2 cellular contexts compared by ENCODE assay signal in genomic region chr3:48248095-48248863, GRCh38.
TF ChIP-seq lines count a peak whose summit lies in the region.

No MANE protein-coding gene starts in this region.

TF ChIP-seq in HCT116, 20 proteins besides CTCF, POLR2A, EP300 and RAD21:
- TF ChIP-seq ELF1 (IDR thresholded peaks at IDR 0.05; ENCODE audit: borderline replicate concordance, low read depth) (no peak), SIN3A (IDR thresholded peaks at IDR 0.05; ENCODE audit: low read depth) (no peak), SRF (IDR thresholded peaks at IDR 0.05; ENCODE audit: low read depth) (no peak), ATF3 (IDR thresholded peaks at IDR 0.05) (no peak), CBX3 (IDR thresholded peaks at IDR 0.05; ENCODE audit: low read depth) (no peak), ZNF274 (IDR thresholded peaks at IDR 0.05; ENCODE audit: low read depth, low read length) (no peak), CEBPB (IDR thresholded peaks at IDR 0.05; ENCODE audit: low read depth) (no peak), MAX (IDR thresholded peaks at IDR 0.05) (no peak)

TF ChIP-seq in K562, 482 proteins besides CTCF, POLR2A, EP300 and RAD21:
- no peak for TF ChIP-seq GABPB2 (CRISPR knock-in tag; conservative IDR thresholded peaks at IDR 0.05)
- TF ChIP-seq RBM25 (IDR thresholded peaks at IDR 0.05; ENCODE audit: low read depth, low read length, severe bottlenecking) = no peak
- no peak for TF ChIP-seq ZNF277 (CRISPR knock-in tag; IDR thresholded peaks at IDR 0.05; ENCODE audit: borderline replicate concordance)
- no peak for TF ChIP-seq CSDE1 (IDR thresholded peaks at IDR 0.05)
- no peak for TF ChIP-seq CTCFL (IDR thresholded peaks at IDR 0.05; ENCODE audit: borderline replicate concordance, insufficient read depth, low read depth, low read length, poor library complexity, severe bottlenecking)
- no peak for TF ChIP-seq PTBP1 (IDR thresholded peaks at IDR 0.05; ENCODE audit: low read depth, low read length)
- no peak for TF ChIP-seq ILF3 (IDR thresholded peaks at IDR 0.05; ENCODE audit: borderline replicate concordance)
- no peak for TF ChIP-seq PCBP2 (IDR thresholded peaks at IDR 0.05; ENCODE audit: low read depth, low read length, poor library complexity, severe bottlenecking)
- TF ChIP-seq SMARCB1 (IDR thresholded peaks at IDR 0.05; ENCODE audit: insufficient read length, low read depth) = no peak
- TF ChIP-seq ZNF707 (CRISPR knock-in tag; conservative IDR thresholded peaks at IDR 0.05) = no peak
- no peak for TF ChIP-seq RCOR1 (IDR thresholded peaks at IDR 0.05; ENCODE audit: borderline replicate concordance in 1 of 2, low read depth in 2 of 2, low read length in 2 of 2)
- TF ChIP-seq TCF7L2 (IDR thresholded peaks at IDR 0.05; ENCODE audit: low read depth, low read length) = no peak
- TF ChIP-seq ETS2 (tag; IDR thresholded peaks at IDR 0.05; ENCODE audit: borderline replicate concordance, poor library complexity, severe bottlenecking) = no peak
- no peak for TF ChIP-seq FOXK2 (conservative IDR thresholded peaks at IDR 0.05 in 1 of 2, IDR thresholded peaks at IDR 0.05 in 1 of 2; ENCODE audit: low read depth in 2 of 2)
- no peak for TF ChIP-seq ZFP1 (CRISPR knock-in tag; IDR thresholded peaks at IDR 0.05)
- TF ChIP-seq MIER1 (IDR thresholded peaks at IDR 0.05; ENCODE audit: low read depth) = no peak
- TF ChIP-seq, protein P1, sequence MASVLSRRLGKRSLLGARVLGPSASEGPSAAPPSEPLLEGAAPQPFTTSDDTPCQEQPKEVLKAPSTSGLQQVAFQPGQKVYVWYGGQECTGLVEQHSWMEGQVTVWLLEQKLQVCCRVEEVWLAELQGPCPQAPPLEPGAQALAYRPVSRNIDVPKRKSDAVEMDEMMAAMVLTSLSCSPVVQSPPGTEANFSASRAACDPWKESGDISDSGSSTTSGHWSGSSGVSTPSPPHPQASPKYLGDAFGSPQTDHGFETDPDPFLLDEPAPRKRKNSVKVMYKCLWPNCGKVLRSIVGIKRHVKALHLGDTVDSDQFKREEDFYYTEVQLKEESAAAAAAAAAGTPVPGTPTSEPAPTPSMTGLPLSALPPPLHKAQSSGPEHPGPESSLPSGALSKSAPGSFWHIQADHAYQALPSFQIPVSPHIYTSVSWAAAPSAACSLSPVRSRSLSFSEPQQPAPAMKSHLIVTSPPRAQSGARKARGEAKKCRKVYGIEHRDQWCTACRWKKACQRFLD (CRISPR knock-in tag; IDR thresholded peaks at IDR 0.05) = no peak
- no peak for TF ChIP-seq NCOR1 (IDR thresholded peaks at IDR 0.05)
TF ChIP-seq in K562: peak in this region for 0.
